ENCODE assay signal across 11 cellular contexts in the genomic region with DNA sequence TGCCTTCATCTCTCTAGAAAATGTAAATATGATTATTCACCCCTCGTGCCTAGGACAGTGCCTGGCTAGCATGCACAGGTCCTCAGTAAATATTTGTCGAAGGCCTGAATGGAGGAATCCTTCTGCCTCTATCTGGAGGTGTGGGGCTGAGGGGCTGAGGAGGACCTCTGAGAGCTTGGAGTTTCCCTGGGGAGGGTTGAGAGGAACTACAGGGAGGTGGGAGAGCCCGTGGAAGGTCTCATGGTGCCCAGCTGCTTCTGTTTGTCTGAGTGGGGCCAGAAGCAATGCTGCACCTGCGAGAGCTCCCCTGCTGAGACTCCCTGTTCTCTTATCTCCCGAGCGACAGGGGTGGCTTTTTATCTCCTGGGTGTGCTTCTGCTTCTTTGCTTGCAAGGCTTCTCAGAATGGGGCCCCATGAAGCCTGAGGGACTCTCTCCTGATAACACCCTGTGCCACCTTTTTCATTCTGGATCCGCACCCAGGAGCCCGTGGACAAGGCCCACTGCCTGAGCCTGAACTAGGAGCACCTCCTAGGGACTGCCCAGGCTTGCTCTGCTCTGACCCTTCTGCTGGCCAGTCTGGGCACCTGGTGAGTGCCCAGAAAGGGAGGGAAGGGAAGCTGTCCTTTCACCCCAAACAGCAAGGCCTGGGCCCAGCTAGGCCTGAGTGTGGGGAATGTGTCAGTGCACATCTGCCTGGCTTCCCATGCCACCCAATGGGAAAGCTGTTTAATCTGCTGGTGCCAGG. TPM values are rescaled to one million over a fixed set of nuclear protein-coding genes. Genes with fewer than 3 reads are reported as not detected.
DNase-seq lines count a peak whose midpoint lies in the region; ATAC-seq and TF ChIP-seq lines count a peak whose summit lies in the region.
"Had no signal": no experiment of that assay in that cellular context is flagged by ENCODE, and none has a peak within 500 bp of the region (broad histone marks: within the 10 kb centered on the region; RNA-seq: fewer than 3 reads in every experiment).

No MANE protein-coding gene starts in this region.

- H3K4me3 ChIP-seq in BLaER1: 0 out of 2 replicates have a peak overlapping the region, but pooled peaks have one; percentile 8
- peak overlapping the region; percentile 78 for H3K4me3 ChIP-seq in HL-60 (replicated peaks; ENCODE audit: insufficient read depth, low read length)
- no peak overlapping the region for H3K4me3 ChIP-seq in mesendoderm (ENCODE audit: low read length)

- H3K4ac ChIP-seq in mesendoderm (ENCODE audit: low read depth, low read length): no peak overlapping the region

- no peak for ATAC-seq in activated naive CD8-positive, alpha-beta T cell treated with anti-CD3 and anti-CD28 coated beads, Interleukin-2, amount 10 ng/mL, durations not matched to agents 7 days and 5 days (ENCODE audit: low read depth)

- peaks cover 45% of the 10 kb centered on the region for H4K20me1 ChIP-seq in BLaER1

- no CpG with 5 or more reads among the region's 8 CpGs for WGBS in mesendoderm (ENCODE audit: extremely low coverage, insufficient coverage, low lambda C conversion rate)

- no peak for TF ChIP-seq CTCF in HL-60 (IDR thresholded peaks at IDR 0.05; ENCODE audit: insufficient read depth, low read length)

- H3K36me3 Mint-ChIP-seq in activated naive CD8-positive, alpha-beta T cell treated with anti-CD3 and anti-CD28 coated beads, Interleukin-2, amount 10 ng/mL, durations not matched to agents 7 days and 5 days: peaks cover under 1% of the 10 kb centered on the region

- H3K27ac Mint-ChIP-seq in activated naive CD8-positive, alpha-beta T cell treated with anti-CD3 and anti-CD28 coated beads, Interleukin-2, amount 10 ng/mL, durations not matched to agents 7 days and 5 days: no peak overlapping the region

- H3K27ac ChIP-seq in BLaER1 (peak overlapping the region; percentile 59), HL-60 (replicated peaks) (peak overlapping the region; percentile 86), mesendoderm (ENCODE audit: low read depth, low read length) (no peak overlapping the region)

- H3K27me3 Mint-ChIP-seq in activated naive CD8-positive, alpha-beta T cell treated with anti-CD3 and anti-CD28 coated beads, Interleukin-2, amount 10 ng/mL, durations not matched to agents 7 days and 5 days: no peaks in the 10 kb centered on the region

- H2AK5ac ChIP-seq in mesendoderm (ENCODE audit: low read length): no peak overlapping the region

- H3K4me1 Mint-ChIP-seq in activated naive CD8-positive, alpha-beta T cell treated with anti-CD3 and anti-CD28 coated beads, Interleukin-2, amount 10 ng/mL, durations not matched to agents 7 days and 5 days: peaks cover 38% of the 10 kb centered on the region

- H4K5ac ChIP-seq in mesendoderm (ENCODE audit: low read length): no peak overlapping the region

- H3K9me3 Mint-ChIP-seq in activated naive CD8-positive, alpha-beta T cell treated with anti-CD3 and anti-CD28 coated beads, Interleukin-2, amount 10 ng/mL, durations not matched to agents 7 days and 5 days: no peaks in the 10 kb centered on the region

- H3K4me2 ChIP-seq in BLaER1: peak overlapping the region; percentile 81
- H3K4me2 ChIP-seq in mesendoderm (ENCODE audit: low read length): no peak overlapping the region

- peaks cover 3% of the 10 kb centered on the region for H3K79me1 ChIP-seq in mesendoderm (ENCODE audit: low read length)

- no peak overlapping the region for H4K8ac ChIP-seq in mesendoderm (ENCODE audit: low read depth, low read length)

- H2BK120ac ChIP-seq in mesendoderm (ENCODE audit: low read depth, low read length): no peak overlapping the region

- H3K18ac ChIP-seq in mesendoderm (ENCODE audit: low read length): no peak overlapping the region

- no peak overlapping the region for H3K23ac ChIP-seq in mesendoderm (ENCODE audit: low read length)

- H2BK5ac ChIP-seq in mesendoderm (ENCODE audit: low read length): no peak overlapping the region

- no peaks in the 10 kb centered on the region for H3K9me3 ChIP-seq in BLaER1

- peak overlapping the region; percentile 33; the same call in 1 of the 2 replicates for H3K9ac ChIP-seq in BLaER1
- no peak overlapping the region for H3K9ac ChIP-seq in mesendoderm (ENCODE audit: low read length)

- H3K36me3 ChIP-seq in BLaER1 (peaks cover 36% of the 10 kb centered on the region), mesendoderm (ENCODE audit: control insufficient read depth, insufficient read depth, low read length) (no peaks in the 10 kb centered on the region)

- POLR2A ChIA-PET in activated naive CD8-positive, alpha-beta T cell treated with anti-CD3 and anti-CD28 coated beads, Interleukin-2, amount 10 ng/mL, durations not matched to agents 7 days and 5 days (lab: Charles Lee): interaction anchor here (0.7 to 5.6 kb wide), 3 partner anchors 12 to 995 kb away, joined by 3 to 44 read pairs (median 8); partner anchors contain the start of gene HSP90AB1

- DNase-seq in HL-60 (ENCODE audit: low read depth in 1 of 2, low spot score in 1 of 2) (peak in 1 of 2 experiments; percentile 71), mesendoderm (no peak), NCI-H446 treated with DMSO at 0.1 percent for 48 hours (lab: John Stamatoyannopoulos, UW) (no peak), mesenteric fat pad (ENCODE audit: low spot score) (no peak), NCI-H2171 treated with DMSO at 0.1 percent for 48 hours (lab: John Stamatoyannopoulos, UW) (no peak)
- DNase-seq in activated naive CD8-positive, alpha-beta T cell treated with anti-CD3 and anti-CD28 coated beads, Interleukin-2, amount 10 ng/mL, durations not matched to agents 7 days and 5 days: no peak
- DNase-seq in central memory CD4-positive, alpha-beta T cell: no peak
- DNase-seq: activated effector memory CD4-positive, alpha-beta T cell treated with anti-CD3 and anti-CD28 coated beads, Interleukin-2, amount 50 U/mL, for 16 hours; KG1 had no signal

- H3K56ac ChIP-seq in mesendoderm (ENCODE audit: low read length): peak overlapping the region; percentile 37

- H3K4me1 ChIP-seq in BLaER1: peaks cover 58% of the 10 kb centered on the region
- H3K4me1 ChIP-seq in mesendoderm (ENCODE audit: control insufficient read depth, low read depth, low read length): peaks cover 15% of the 10 kb centered on the region

- H2BK15ac ChIP-seq in mesendoderm (replicated peaks; ENCODE audit: low read depth): no peak overlapping the region

- H3K27me3 ChIP-seq in BLaER1: no peaks in the 10 kb centered on the region
- H3K27me3 ChIP-seq in HL-60 (ENCODE audit: insufficient read depth, poor library complexity, severe bottlenecking): no peaks in the 10 kb centered on the region
- no peaks in the 10 kb centered on the region for H3K27me3 ChIP-seq in mesendoderm (ENCODE audit: insufficient read depth, low read length, poor library complexity)

- H3K4me3 Mint-ChIP-seq in activated naive CD8-positive, alpha-beta T cell treated with anti-CD3 and anti-CD28 coated beads, Interleukin-2, amount 10 ng/mL, durations not matched to agents 7 days and 5 days: peak overlapping the region; percentile 19

- peaks cover 10% of the 10 kb centered on the region for H3K79me2 ChIP-seq in mesendoderm (ENCODE audit: control insufficient read depth, insufficient read depth, low read length)

RNA-seq across cellular contexts. Expression of gene SLC29A1, which starts 2.4 kb away (rescaled TPM):
- 10 to 100 TPM; 22.5 to 24.0 TPM for total RNA-seq in activated naive CD8-positive, alpha-beta T cell treated with anti-CD3 and anti-CD28 coated beads, Interleukin-2, amount 10 ng/mL, durations not matched to agents 7 days and 5 days
- polyA plus RNA-seq in mesendoderm (2013, experiment 1 of 2): 76.7 TPM
- polyA plus RNA-seq in mesendoderm (2013, experiment 2 of 2): 79.0 TPM
- total RNA-seq in mesenteric fat pad: 205 TPM

RNA-seq across cellular contexts. Expression of gene MYMX, which starts 9.0 kb away (rescaled TPM):
- not detected for total RNA-seq in activated naive CD8-positive, alpha-beta T cell treated with anti-CD3 and anti-CD28 coated beads, Interleukin-2, amount 10 ng/mL, durations not matched to agents 7 days and 5 days
- 0.97 TPM for polyA plus RNA-seq in mesendoderm (2013, experiment 1 of 2)
- polyA plus RNA-seq in mesendoderm (2013, experiment 2 of 2): 0.98 TPM
- total RNA-seq in mesenteric fat pad: 11.6 TPM
- total RNA-seq: fibroblast of lung had no signal
- polyA plus RNA-seq: fibroblast of lung had no signal

RNA-seq across cellular contexts. Expression of gene HSP90AB1, which starts 21.1 kb away (rescaled TPM):
- 100 to 1,000 TPM; 453 to 466 TPM for total RNA-seq in activated naive CD8-positive, alpha-beta T cell treated with anti-CD3 and anti-CD28 coated beads, Interleukin-2, amount 10 ng/mL, durations not matched to agents 7 days and 5 days
- polyA plus RNA-seq in mesendoderm (2013, experiment 1 of 2): 2,015 TPM
- 2,012 TPM for polyA plus RNA-seq in mesendoderm (2013, experiment 2 of 2)
- total RNA-seq in mesenteric fat pad: 630 TPM

RNA-seq across cellular contexts. Expression of gene SLC35B2, which starts 31.6 kb away (rescaled TPM):
- 10 to 100 TPM; 28.4 TPM for total RNA-seq in activated naive CD8-positive, alpha-beta T cell treated with anti-CD3 and anti-CD28 coated beads, Interleukin-2, amount 10 ng/mL, durations not matched to agents 7 days and 5 days
- polyA plus RNA-seq in mesendoderm (2013, experiment 1 of 2): 18.8 TPM
- polyA plus RNA-seq in mesendoderm (2013, experiment 2 of 2): 16.7 TPM
- 27.4 TPM for total RNA-seq in mesenteric fat pad

RNA-seq across cellular contexts. Expression of gene NFKBIE, which starts 39.6 kb away (rescaled TPM):
- total RNA-seq in activated naive CD8-positive, alpha-beta T cell treated with anti-CD3 and anti-CD28 coated beads, Interleukin-2, amount 10 ng/mL, durations not matched to agents 7 days and 5 days: 10 to 100 TPM; 14.0 to 14.3 TPM
- 4.8 TPM for polyA plus RNA-seq in mesendoderm (2013, experiment 1 of 2)
- polyA plus RNA-seq in mesendoderm (2013, experiment 2 of 2): 5.4 TPM
- 6.6 TPM for total RNA-seq in mesenteric fat pad

Comparison
In these comparisons a context has a peak if more than half of its experiments do, and no peak if none do; other contexts are left out.
1. RNA of gene MYMX, which starts 9.0 kb away (total RNA-seq): 11.6 TPM in mesenteric fat pad (single experiment); not detected in activated naive CD8-positive, alpha-beta T cell treated with anti-CD3 and anti-CD28 coated beads, Interleukin-2, amount 10 ng/mL, durations not matched to agents 7 days and 5 days; every median in the first group is over 10 times any median in the second.